8 cellular contexts compared by ENCODE assay signal in genomic region chr2:102841107-102841840, GRCh38.
A peak's percentile ranks its signal among the peaks of the same experiment; 100 is the strongest.
DNase-seq lines count a peak whose midpoint lies in the region; TF ChIP-seq lines count a peak whose summit lies in the region.

No MANE protein-coding gene starts in this region.

- H4K20me1 ChIP-seq in H9 (ENCODE audit: control insufficient read depth, insufficient read depth, insufficient read length): no peaks in the 10 kb centered on the region

- H3K79me1 ChIP-seq in H9 (ENCODE audit: insufficient read depth, low read depth, low read length, poor library complexity, severe bottlenecking): no peaks in the 10 kb centered on the region

- TF ChIP-seq CTCF in H9 (conservative IDR thresholded peaks at IDR 0.05) (peak; percentile 74), WERI-Rb-1 (IDR thresholded peaks at IDR 0.05; ENCODE audit: low read depth, low read length) (peak; percentile 63)

- no peak overlapping the region for H2BK15ac ChIP-seq in H9 (ENCODE audit: low read depth, low read length)

- no peak overlapping the region for H2BK12ac ChIP-seq in H9 (ENCODE audit: insufficient read length, low read depth, low read length)

- no peaks in the 10 kb centered on the region for H3K27me3 ChIP-seq in H9 (ENCODE audit: insufficient read depth, low read length)
- peaks cover 79% of the 10 kb centered on the region for H3K27me3 ChIP-seq in WERI-Rb-1 (ENCODE audit: insufficient read depth, low read depth, severe bottlenecking)

- no peak overlapping the region for H3K9ac ChIP-seq in H9 (ENCODE audit: extremely low read depth, insufficient read length, low read length)

- no peaks in the 10 kb centered on the region for H3K23me2 ChIP-seq in H9 (ENCODE audit: insufficient read length, low read depth, low read length, poor library complexity, severe bottlenecking)

- H3K36me3 Mint-ChIP-seq in activated CD4-positive, alpha-beta T cell treated with anti-CD3 and anti-CD28 coated beads, Interleukin-2, amount 10 ng/mL, durations not matched to agents 24 days and 14 days (ENCODE audit: low read depth): no peaks in the 10 kb centered on the region
- no peaks in the 10 kb centered on the region for H3K36me3 Mint-ChIP-seq in H9 (ENCODE audit: insufficient read depth in 1 of 3, low read depth in 3 of 3)

- no peak overlapping the region for H2AK5ac ChIP-seq in H9 (ENCODE audit: insufficient read length, low read length)

- no peak overlapping the region for H3K56ac ChIP-seq in H9 (ENCODE audit: insufficient read length, low read depth, low read length)

- H3K79me2 ChIP-seq in H9 (ENCODE audit: insufficient read depth, low read length): no peaks in the 10 kb centered on the region

- H3K36me3 ChIP-seq in WERI-Rb-1: no peaks in the 10 kb centered on the region

- H3K4me1 Mint-ChIP-seq in activated CD4-positive, alpha-beta T cell treated with anti-CD3 and anti-CD28 coated beads, Interleukin-2, amount 10 ng/mL, durations not matched to agents 24 days and 14 days: no peaks in the 10 kb centered on the region
- peaks cover 10 to 11% of the 10 kb centered on the region in 2 experiments for H3K4me1 Mint-ChIP-seq in H9

- no peak overlapping the region for H4K5ac ChIP-seq in H9 (ENCODE audit: insufficient read length, low read depth, low read length)

- no peak overlapping the region for H3K4ac ChIP-seq in H9 (ENCODE audit: low read depth, low read length)

- no peak overlapping the region for H3K27ac Mint-ChIP-seq in activated CD4-positive, alpha-beta T cell treated with anti-CD3 and anti-CD28 coated beads, Interleukin-2, amount 10 ng/mL, durations not matched to agents 24 days and 14 days
- no peak overlapping the region for H3K27ac Mint-ChIP-seq in H9

- H4K8ac ChIP-seq in H9 (replicated peaks; ENCODE audit: insufficient read length, low read depth, low read length): no peak overlapping the region

- H3K9me3 ChIP-seq in H9 (ENCODE audit: control insufficient read depth, low read depth, low read length) (no peaks in the 10 kb centered on the region), WERI-Rb-1 (ENCODE audit: severe bottlenecking) (no peaks in the 10 kb centered on the region)

- H3K23ac ChIP-seq in H9 (ENCODE audit: insufficient read length, low read depth, low read length): no peak overlapping the region

- H3K4me3 ChIP-seq in WERI-Rb-1 (ENCODE audit: low read depth, low read length): no peak overlapping the region

- intact Hi-C loops in activated CD4-positive, alpha-beta T cell treated with anti-CD3 and anti-CD28 coated beads, Interleukin-2, amount 10 ng/mL, durations not matched to agents 24 days and 14 days (cut with micrococcal nuclease): no loop called here

- no peak overlapping the region for H4K91ac ChIP-seq in H9 (ENCODE audit: insufficient read length, low read depth, low read length)

- no peak overlapping the region for H3K14ac ChIP-seq in H9 (ENCODE audit: insufficient read depth, low read length)

- no peak overlapping the region for H2BK20ac ChIP-seq in H9 (ENCODE audit: low read depth, low read length, poor library complexity, severe bottlenecking)

- WGBS in H9 (ENCODE audit: extremely low coverage, insufficient read length, low lambda C conversion rate): no CpG with 5 or more reads among the region's 19 CpGs

- H2AFZ ChIP-seq in H9 (ENCODE audit: low read length): no peak overlapping the region

- H3K4me1 ChIP-seq in H9 (ENCODE audit: insufficient read depth, low read length): no peaks in the 10 kb centered on the region

- peak; percentile 76 for DNase-seq in activated CD4-positive, alpha-beta T cell treated with anti-CD3 and anti-CD28 coated beads, Interleukin-2, amount 10 ng/mL, durations not matched to agents 24 days and 14 days
- DNase-seq in activated CD4-positive, alpha-beta T cell treated with anti-CD3 and anti-CD28 coated beads, Interleukin-2, amount 50 U/mL, for 1 hour: no peak
- peak; percentile 80 for DNase-seq in H9
- DNase-seq in NAMALWA (ENCODE audit: low spot score): peak; percentile 63
- DNase-seq in WERI-Rb-1: peak; percentile 48
- peak; percentile 12 for DNase-seq in fibroblast of the conjunctiva (ENCODE audit: low read depth)
- DNase-seq in nucleus accumbens (lab: John Stamatoyannopoulos, UW): peak in 44 of 56 donors; percentile 3 to 72 (median 32)
- no peak for DNase-seq in activated gamma-delta T cell treated with Interleukin-2 at 50 U/mL for 16 hours

- no peak overlapping the region for H2BK120ac ChIP-seq in H9 (ENCODE audit: low read depth, low read length, poor library complexity, severe bottlenecking)

- H3K4me3 Mint-ChIP-seq in activated CD4-positive, alpha-beta T cell treated with anti-CD3 and anti-CD28 coated beads, Interleukin-2, amount 10 ng/mL, durations not matched to agents 24 days and 14 days: no peak overlapping the region
- H3K4me3 Mint-ChIP-seq in H9: no peak overlapping the region

- H3K9me3 Mint-ChIP-seq in activated CD4-positive, alpha-beta T cell treated with anti-CD3 and anti-CD28 coated beads, Interleukin-2, amount 10 ng/mL, durations not matched to agents 24 days and 14 days: no peaks in the 10 kb centered on the region
- no peaks in the 10 kb centered on the region for H3K9me3 Mint-ChIP-seq in H9

- H3T11ph ChIP-seq in H9 (ENCODE audit: low read length): no peak overlapping the region

- no peak overlapping the region for H3K18ac ChIP-seq in H9 (ENCODE audit: insufficient read length, low read depth, low read length)

- H3K27me3 Mint-ChIP-seq in activated CD4-positive, alpha-beta T cell treated with anti-CD3 and anti-CD28 coated beads, Interleukin-2, amount 10 ng/mL, durations not matched to agents 24 days and 14 days: peaks cover 2% of the 10 kb centered on the region
- H3K27me3 Mint-ChIP-seq in H9 (ENCODE audit: low read depth): no peaks in the 10 kb centered on the region

- H2BK5ac ChIP-seq in H9 (ENCODE audit: insufficient read length, low read length): no peak overlapping the region

- H3K27ac ChIP-seq in H9 (ENCODE audit: insufficient read length, low read depth, low read length): no peak overlapping the region
- H3K27ac ChIP-seq in WERI-Rb-1: no peak overlapping the region

- H3K4me2 ChIP-seq in H9 (ENCODE audit: insufficient read depth, insufficient read length, low read length): no peak overlapping the region

Comparison
In these comparisons a context has a peak if more than half of its experiments do, and no peak if none do; other contexts are left out.
1. DNase-seq: peak in activated CD4-positive, alpha-beta T cell treated with anti-CD3 and anti-CD28 coated beads, Interleukin-2, amount 10 ng/mL, durations not matched to agents 24 days and 14 days (single experiment), H9 (single experiment), NAMALWA (single experiment), WERI-Rb-1 (single experiment), fibroblast of the conjunctiva (single experiment) and nucleus accumbens (44 of 56); none in activated CD4-positive, alpha-beta T cell treated with anti-CD3 and anti-CD28 coated beads, Interleukin-2, amount 50 U/mL, for 1 hour (single experiment) and activated gamma-delta T cell treated with Interleukin-2 at 50 U/mL for 16 hours (single experiment).